ENCODE assay signal across 1 cellular context in genomic region chr5:69092969-69093368, GRCh38.
TF ChIP-seq lines count a peak whose summit lies in the region.

No MANE protein-coding gene starts in this region.

TF ChIP-seq in K562, 482 proteins besides CTCF, POLR2A, EP300 and RAD21 (continues in another document):
- no peak for TF ChIP-seq ZNF239 (CRISPR knock-in tag; IDR thresholded peaks at IDR 0.05)
- TF ChIP-seq ZMIZ1 (IDR thresholded peaks at IDR 0.05; ENCODE audit: low read depth in 2 of 2, low read length in 2 of 2): no peak
- TF ChIP-seq KDM5B (IDR thresholded peaks at IDR 0.05; ENCODE audit: insufficient replicate concordance, low read depth, low read length): no peak
- no peak for TF ChIP-seq POLR2G (IDR thresholded peaks at IDR 0.05; ENCODE audit: low read depth, low read length)
- peak; percentile 67; the same call in 1 of the 2 replicates for TF ChIP-seq MAFK (IDR thresholded peaks at IDR 0.05; ENCODE audit: low read length)
- TF ChIP-seq RUNX1 (IDR thresholded peaks at IDR 0.05; ENCODE audit: low read depth): no peak
- TF ChIP-seq ZNF41 (CRISPR knock-in tag; conservative IDR thresholded peaks at IDR 0.05): no peak
- TF ChIP-seq FOXA3 (CRISPR knock-in tag; conservative IDR thresholded peaks at IDR 0.05 in 1 of 2, IDR thresholded peaks at IDR 0.05 in 1 of 2): no peak
- TF ChIP-seq PHF8 (IDR thresholded peaks at IDR 0.05; ENCODE audit: borderline replicate concordance, low read length): no peak
- no peak for TF ChIP-seq PHB2 (IDR thresholded peaks at IDR 0.05; ENCODE audit: low read depth)
- TF ChIP-seq HNRNPK (IDR thresholded peaks at IDR 0.05; ENCODE audit: low read depth, low read length, poor library complexity, severe bottlenecking): no peak
- no peak for TF ChIP-seq POU5F1 (IDR thresholded peaks at IDR 0.05; ENCODE audit: borderline replicate concordance, low read depth, low read length, partially characterized antibody)
- TF ChIP-seq ZNF316 (IDR thresholded peaks at IDR 0.05): peak; percentile 93
- no peak for TF ChIP-seq PHTF2 (CRISPR knock-in tag; IDR thresholded peaks at IDR 0.05)
- no peak for TF ChIP-seq SMARCE1 (IDR thresholded peaks at IDR 0.05)
- TF ChIP-seq SMAD4 (CRISPR knock-in tag; conservative IDR thresholded peaks at IDR 0.05): no peak
- TF ChIP-seq ZNF592 (IDR thresholded peaks at IDR 0.05): peak; percentile 50; the same call in 1 of the 2 replicates
- TF ChIP-seq C11orf30 (IDR thresholded peaks at IDR 0.05; ENCODE audit: low read depth): peak; percentile 88
- TF ChIP-seq MAFG (tag; conservative IDR thresholded peaks at IDR 0.05): peak; percentile 76
- no peak for TF ChIP-seq CREM (IDR thresholded peaks at IDR 0.05; ENCODE audit: low read depth)
- TF ChIP-seq ZNF140 (CRISPR knock-in tag; IDR thresholded peaks at IDR 0.05): no peak
- TF ChIP-seq ARHGAP35 (IDR thresholded peaks at IDR 0.05; ENCODE audit: partially characterized antibody): no peak
- TF ChIP-seq ZNF217 (CRISPR knock-in tag; IDR thresholded peaks at IDR 0.05): no peak
- TF ChIP-seq ZNF318 (IDR thresholded peaks at IDR 0.05; ENCODE audit: borderline replicate concordance in 1 of 2, low read depth in 1 of 2): no peak
- no peak for TF ChIP-seq HOMEZ (CRISPR knock-in tag; IDR thresholded peaks at IDR 0.05)
- peak; percentile 69 for TF ChIP-seq MAFF (IDR thresholded peaks at IDR 0.05; ENCODE audit: low read length)
- no peak for TF ChIP-seq SOX6 (IDR thresholded peaks at IDR 0.05)
- no peak for TF ChIP-seq HCFC1 (IDR thresholded peaks at IDR 0.05; ENCODE audit: low read depth, low read length)
- TF ChIP-seq TCF3 (CRISPR knock-in tag; IDR thresholded peaks at IDR 0.05): no peak
- no peak for TF ChIP-seq PYGO2 (tag; IDR thresholded peaks at IDR 0.05)
- TF ChIP-seq E4F1 (CRISPR knock-in tag; IDR thresholded peaks at IDR 0.05; ENCODE audit: borderline replicate concordance): no peak
- no peak for TF ChIP-seq CUX1 (CRISPR knock-in tag; IDR thresholded peaks at IDR 0.05)
- TF ChIP-seq SREBF2 (CRISPR knock-in tag; IDR thresholded peaks at IDR 0.05): no peak
- TF ChIP-seq ZNF445 (CRISPR knock-in tag; IDR thresholded peaks at IDR 0.05; ENCODE audit: low read depth): no peak
- TF ChIP-seq ZFP1 (CRISPR knock-in tag; IDR thresholded peaks at IDR 0.05): no peak
